In genomic region chr1:32204943-32205361, GRCh38 we compare ENCODE assay signal across 8 cellular contexts. TPM values are rescaled to one million over a fixed set of nuclear protein-coding genes. Genes with fewer than 3 reads are reported as not detected.
DNase-seq lines count a peak whose midpoint lies in the region; ATAC-seq and TF ChIP-seq lines count a peak whose summit lies in the region.

No MANE protein-coding gene starts in this region.

- no peaks in the 10 kb centered on the region for H3K36me3 ChIP-seq in Peyer's patch
- peaks cover 0 to 10% of the 10 kb centered on the region in 2 donors for H3K36me3 ChIP-seq in psoas muscle (ENCODE audit: insufficient read depth in 1 of 2, low read depth in 1 of 2)

- H3K9me3 ChIP-seq in Peyer's patch (no peaks in the 10 kb centered on the region), psoas muscle (no peaks in the 10 kb centered on the region)

- no peaks in the 10 kb centered on the region for H3K27me3 ChIP-seq in Peyer's patch
- H3K27me3 ChIP-seq in psoas muscle (ENCODE audit: insufficient read depth in 3 of 3, low read length in 2 of 3) = no peaks in the 10 kb centered on the region

- H3K4me1 ChIP-seq in Peyer's patch = peaks cover 0 to 43% (median 15%) of the 10 kb centered on the region in 4 donors
- peaks cover 25% of the 10 kb centered on the region for H3K4me1 ChIP-seq in psoas muscle

- no peak for TF ChIP-seq POLR2A in Peyer's patch (IDR thresholded peaks at IDR 0.05)

- intact Hi-C loops in psoas muscle (cut with DNase I) = no loop called here

- H3K27ac ChIP-seq in Peyer's patch (peak overlapping the region in 2 of 4 donors; percentile 58 to 61), psoas muscle (peak overlapping the region; percentile 53)

- DNase-seq in GM12864 (ENCODE audit: low read depth) = no peak
- DNase-seq in Peyer's patch = no peak
- DNase-seq in fibroblast of mammary gland (ENCODE audit: low read depth) = no peak
- no peak for DNase-seq in psoas muscle
- no peak for DNase-seq in NCI-H128 (lab: John Stamatoyannopoulos, UW; ENCODE audit: unreplicated experiment)
- no peak for DNase-seq in NCI-H524 treated with DMSO at 0.1 percent for 48 hours (lab: John Stamatoyannopoulos, UW)
- no peak for DNase-seq in effector CD4-positive, alpha-beta T cell

- no peak for ATAC-seq in psoas muscle
- ATAC-seq in GM19328 (IDR thresholded peaks at IDR 0.05; ENCODE audit: unreplicated experiment) = no peak

- H3K4me3 ChIP-seq in GM12864 (ENCODE audit: low read depth, low read length) (peak overlapping the region; percentile 78), Peyer's patch (peak overlapping the region; percentile 55 to 64 (median 56)), fibroblast of mammary gland (ENCODE audit: control insufficient read depth, low read depth, low read length) (peak overlapping the region; percentile 83), psoas muscle (peak overlapping the region; percentile 85)

- TF ChIP-seq CTCF in GM12864 (IDR thresholded peaks at IDR 0.05; ENCODE audit: low read depth, low read length, missing control alignments) (no peak), Peyer's patch (IDR thresholded peaks at IDR 0.05) (no peak), fibroblast of mammary gland (conservative IDR thresholded peaks at IDR 0.05; ENCODE audit: control insufficient read depth, insufficient read depth, low read depth, low read length) (no peak), psoas muscle (IDR thresholded peaks at IDR 0.05) (no peak)

- 32 to 39% (median 35%) methylated on average over 26 of the region's 26 CpGs for whole genome bisulfite sequencing in psoas muscle, 3 donors

RNA-seq across cellular contexts. Expression of gene IQCC, which starts 0.5 kb away (rescaled TPM):
- total RNA-seq in Peyer's patch = 1 to 10 TPM in 3 of 4 donors, under 1 TPM in 1; 0.88 to 8.3 (median 2.6) TPM
- total RNA-seq in psoas muscle = 1 to 10 TPM in 1 of 4 donors, under 1 TPM in 3; 0.24 to 1.1 (median 0.59) TPM
- polyA plus RNA-seq in psoas muscle = 1 to 10 TPM in 1 of 3 donors, under 1 TPM in 2; 0.46 to 1.2 (median 0.69) TPM

RNA-seq across cellular contexts. Expression of gene DCDC2B, which starts 3.9 kb away (rescaled TPM):
- under 1 TPM in 1 of 4 donors, not detected in 3; 0.85 TPM for total RNA-seq in Peyer's patch
- total RNA-seq in psoas muscle = not detected
- polyA plus RNA-seq in psoas muscle = under 1 TPM in 1 of 3 donors, not detected in 2; 0.04 TPM

RNA-seq across cellular contexts. Expression of gene CCDC28B, which starts 4.6 kb away (rescaled TPM):
- 1 to 10 TPM in 2 of 4 donors, not detected in 2; 1.1 to 2.4 TPM for total RNA-seq in Peyer's patch
- 10 to 100 TPM; 38.7 to 69.2 (median 51.3) TPM for total RNA-seq in psoas muscle
- 10 to 100 TPM; 22.2 to 63.6 (median 44.3) TPM for polyA plus RNA-seq in psoas muscle

RNA-seq across cellular contexts. Expression of gene TMEM234, which starts 17.2 kb away (rescaled TPM):
- total RNA-seq in Peyer's patch (10 to 100 TPM; 15.9 to 47.0 (median 25.4) TPM), psoas muscle (1 to 10 TPM; 2.6 to 7.7 (median 4.5) TPM)
- polyA plus RNA-seq in psoas muscle = 1 to 10 TPM; 4.6 to 9.8 (median 7.1) TPM

RNA-seq across cellular contexts. Expression of gene EIF3I, which starts 17.3 kb away (rescaled TPM):
- total RNA-seq in Peyer's patch = 100 to 1,000 TPM in 1 of 4 donors, 10 to 100 TPM in 3; 76.1 to 105 (median 84.7) TPM
- total RNA-seq in psoas muscle = 100 to 1,000 TPM; 174 to 238 (median 189) TPM
- polyA plus RNA-seq in psoas muscle = 100 to 1,000 TPM; 260 to 506 (median 336) TPM

Comparison
In these comparisons a context has a peak if more than half of its experiments do, and no peak if none do; other contexts are left out.
1. RNA of gene CCDC28B, which starts 4.6 kb away (total RNA-seq): 38.7 to 69.2 TPM in psoas muscle; 1.1 to 2.4 TPM in Peyer's patch; every median in the first group is over 10 times any median in the second.
2. Peak in every context shown above with its lines, with median percentiles within 50 percentile points of each other: H3K4me3 ChIP-seq.